35 cellular contexts compared by ENCODE assay signal in the genomic region with DNA sequence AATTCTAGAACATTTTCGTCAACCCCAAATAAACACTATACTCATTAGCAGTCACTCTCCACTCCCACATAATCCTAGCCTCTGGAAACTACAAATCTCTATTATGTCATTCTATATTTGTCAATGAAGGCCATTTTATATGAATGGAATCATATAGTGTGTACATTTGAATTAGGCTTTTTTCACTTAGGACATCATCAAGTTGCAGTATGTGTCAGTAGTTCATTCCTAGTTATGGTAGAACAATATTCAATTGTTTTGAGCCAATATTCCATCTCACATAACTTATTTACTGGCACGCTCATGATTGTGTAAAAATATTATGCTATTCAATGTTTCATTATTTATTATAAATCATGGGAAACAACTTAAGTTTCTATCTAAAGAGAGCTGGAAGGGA.
"Had no signal": no experiment of that assay in that cellular context is flagged by ENCODE, and none has a peak within 500 bp of the region (broad histone marks: within the 10 kb centered on the region; RNA-seq: fewer than 3 reads in every experiment).

No MANE protein-coding gene starts in this region.

- DNase-seq: Karpas-422, Kasumi-1, MG63, MM.1S, MV-4-11, NCI-H1048, NCI-H1092, NCI-H1092 treated with DMSO at 0.1 percent for 48 hours, NCI-H1105, NCI-H1105 treated with DMSO at 0.1 percent for 48 hours, NCI-H1417, NCI-H1417 treated with DMSO at 0.1 percent for 48 hours, NCI-H1436, NCI-H1436 treated with DMSO at 0.1 percent for 48 hours, NCI-H146, NCI-H1694, NCI-H1694 treated with DMSO at 0.1 percent for 48 hours, NCI-H187, NCI-H187 treated with DMSO at 0.1 percent for 48 hours, NCI-H1930, NCI-H2029, NCI-H2029 treated with DMSO at 0.1 percent for 48 hours, NCI-H2081, NCI-H2081 treated with DMSO at 0.1 percent for 48 hours, NCI-H2107, NCI-H2171, NCI-H2171 treated with DMSO at 0.1 percent for 48 hours, NCI-H2227 treated with DMSO at 0.1 percent for 48 hours, NCI-H226, NCI-H345, NCI-H446, NCI-H446 treated with DMSO at 0.1 percent for 48 hours, NCI-H510A, NCI-H510A treated with DMSO at 0.1 percent for 48 hours, NCI-H524 had no signal
